ENCODE assay signal across 8 cellular contexts in genomic region chr1:46131727-46132528, GRCh38. TPM values are rescaled to one million over a fixed set of nuclear protein-coding genes. Genes with fewer than 3 reads are reported as not detected.
A peak's percentile ranks its signal among the peaks of the same experiment; 100 is the strongest.
DNase-seq lines count a peak whose midpoint lies in the region; TF ChIP-seq lines count a peak whose summit lies in the region.

No MANE protein-coding gene starts in this region.

- H3K27ac Mint-ChIP-seq in mesothelial cell of epicardium: peak overlapping the region; percentile 100

- TF ChIP-seq CTCF in WI38 (IDR thresholded peaks at IDR 0.05; ENCODE audit: low read depth, low read length) (no peak), dorsolateral prefrontal cortex (IDR thresholded peaks at IDR 0.05 in 54 of 56, conservative IDR thresholded peaks at IDR 0.05 in 2 of 56; ENCODE audit: low read depth in 1 of 56, partially characterized antibody in 56 of 56) (peak in 3 of 56 donors; percentile 5 to 12 (median 6)), mesothelial cell of epicardium (IDR thresholded peaks at IDR 0.05; ENCODE audit: unreplicated experiment) (no peak)

- peak overlapping the region; percentile 64 for H3K4me3 ChIP-seq in WI38 (ENCODE audit: low read depth, low read length)
- peak overlapping the region; percentile 55 to 97 (median 79) for H3K4me3 ChIP-seq in dorsolateral prefrontal cortex

- H3K27me3 ChIP-seq in dorsolateral prefrontal cortex: peaks cover 0 to 18% (median 0%) of the 10 kb centered on the region in 45 donors

- no peaks in the 10 kb centered on the region for H3K27me3 Mint-ChIP-seq in mesothelial cell of epicardium (ENCODE audit: low read depth)

- peak; percentile 92 for DNase-seq in DMS79 treated with DMSO at 0.1 percent for 48 hours (lab: John Stamatoyannopoulos, UW)
- peak; percentile 25 for DNase-seq in NCI-H146 treated with DMSO at 0.1 percent for 48 hours (lab: John Stamatoyannopoulos, UW; ENCODE audit: unreplicated experiment)
- peak in 5 of 10 donors; percentile 17 to 48 (median 31) for DNase-seq in dorsolateral prefrontal cortex
- DNase-seq in mesothelial cell of epicardium (ENCODE audit: low spot score in 2 of 2, unreplicated experiment in 2 of 2): peak in 1 of 2 experiments; percentile 40
- DNase-seq in substantia nigra (lab: John Stamatoyannopoulos, UW): peak in 14 of 49 donors; percentile 2 to 76 (median 30)
- no peak for DNase-seq in GM19238 (ENCODE audit: insufficient read length, low spot score)
- DNase-seq in retina: no peak

- no peaks in the 10 kb centered on the region for H3K36me3 Mint-ChIP-seq in mesothelial cell of epicardium

- H3K27ac ChIP-seq in dorsolateral prefrontal cortex (peak overlapping the region; percentile 56 to 99 (median 96)), substantia nigra (ENCODE audit: low read depth, low read length, poor library complexity, severe bottlenecking) (peak overlapping the region; percentile 93)

- H3K4me1 Mint-ChIP-seq in mesothelial cell of epicardium: peaks cover 62% of the 10 kb centered on the region

- H3K9me3 Mint-ChIP-seq in mesothelial cell of epicardium: no peaks in the 10 kb centered on the region

- H3K4me3 Mint-ChIP-seq in mesothelial cell of epicardium: peak overlapping the region; percentile 93

- intact Hi-C loops in dorsolateral prefrontal cortex (cut with DNase I): loop anchor here (2.0 to 5.0 kb wide), 5 partner anchors 41 to 170 kb away; partner anchors contain the start of genes LRRC41 (in 1 of the 2), P3R3URF (in 1 of the 2), TSPAN1 (in 1 of the 2) and UQCRH (in 1 of the 2)

RNA-seq across cellular contexts. Expression of gene PIK3R3, which starts 0.5 kb away (rescaled TPM):
- total RNA-seq in dorsolateral prefrontal cortex (10 to 100 TPM; 17.6 to 51.8 (median 34.2) TPM), mesothelial cell of epicardium (36.2 to 41.3 TPM (median 39.0 TPM) in 3 replicates)

RNA-seq across cellular contexts. Expression of gene TSPAN1, which starts 43.0 kb away (rescaled TPM):
- total RNA-seq in dorsolateral prefrontal cortex (1 to 10 TPM in 113 of 120 experiments, under 1 TPM in 7; 0.32 to 5.8 (median 2.6) TPM), mesothelial cell of epicardium (0.51 to 0.63 TPM (median 0.52 TPM) in 3 replicates)

RNA-seq across cellular contexts. Expression of gene P3R3URF, which starts 44.4 kb away (rescaled TPM):
- total RNA-seq in dorsolateral prefrontal cortex (not detected), mesothelial cell of epicardium (not detected in 3 replicates)

Comparison
In these comparisons a context has a peak if more than half of its experiments do, and no peak if none do; other contexts are left out.
1. DNase-seq: peak in DMS79 treated with DMSO at 0.1 percent for 48 hours (single experiment) and NCI-H146 treated with DMSO at 0.1 percent for 48 hours (single experiment); none in GM19238 (single experiment) and retina (single experiment).